Comparison of ENCODE assay signal across 26 cellular contexts in genomic region chr7:157265051-157265450, GRCh38.
"Had no signal": no experiment of that assay in that cellular context is flagged by ENCODE, and none has a peak within 500 bp of the region (broad histone marks: within the 10 kb centered on the region; RNA-seq: fewer than 3 reads in every experiment).

No MANE protein-coding gene starts in this region.

- H3K4me1 ChIP-seq: esophagus squamous epithelium, left lung, neural progenitor cell, prostate gland, right atrium auricular region, testis had no signal

- H3K4me3 Mint-ChIP-seq: naive thymus-derived CD4-positive, alpha-beta T cell; nephron; neural progenitor cell; stimulated activated effector memory CD8-positive, alpha-beta T cell treated with anti-CD3 and anti-CD28 coated beads, Interleukin-12 subunit alpha, Interleukin-12 subunit beta, amount 100 ng/mL, for 72 hours; type B pancreatic cell had no signal

- H3K4me3 ChIP-seq: dorsolateral prefrontal cortex, esophagus squamous epithelium, heart right ventricle, left lung, neural progenitor cell, prostate gland, right atrium auricular region, testis, tibial artery had no signal

- H3K9me3 ChIP-seq: esophagus squamous epithelium, heart right ventricle, left lung, prostate gland, right atrium auricular region, testis, tibial artery had no signal

- H3K36me3 ChIP-seq: neural progenitor cell had no signal

- H3K27me3 ChIP-seq: dorsolateral prefrontal cortex, esophagus squamous epithelium, heart right ventricle, left lung, neural progenitor cell, right atrium auricular region, testis, tibial artery had no signal

- ATAC-seq: heart right ventricle; left cardiac atrium; left lung; naive thymus-derived CD4-positive, alpha-beta T cell; sciatic nerve; stimulated activated effector memory CD8-positive, alpha-beta T cell treated with anti-CD3 and anti-CD28 coated beads, Interleukin-12 subunit alpha, Interleukin-12 subunit beta, amount 100 ng/mL, for 72 hours had no signal

- H3K27me3 Mint-ChIP-seq: naive thymus-derived CD4-positive, alpha-beta T cell; type B pancreatic cell had no signal

- H3K27ac ChIP-seq: dorsolateral prefrontal cortex, esophagus squamous epithelium, heart right ventricle, left lung, neural progenitor cell, parathyroid adenoma, prostate gland, right atrium auricular region, testis, tibial artery had no signal

- DNase-seq: effector CD4-positive, alpha-beta T cell; esophagus squamous epithelium; foreskin melanocyte; glutamatergic neuron; heart right ventricle; hippocampal formation; left cardiac atrium; left lung; mesenchymal stem cell; midbrain; naive thymus-derived CD4-positive, alpha-beta T cell; stimulated activated CD4-positive, alpha-beta T cell treated with anti-CD3 and anti-CD28 coated beads, Interleukin-2, amount 100 ng/mL, for 24 hours; stimulated activated CD4-positive, alpha-beta T cell treated with anti-CD3 and anti-CD28 coated beads, Interleukin-4, amount 100 ng/mL, for 24 hours; stimulated activated naive CD4-positive, alpha-beta T cell treated with Interleukin-2 at 50 U/mL for 16 hours; substantia nigra; testis had no signal

- H3K4me1 Mint-ChIP-seq: nephron, neural progenitor cell had no signal

- H3K27ac Mint-ChIP-seq: nephron; neural progenitor cell; stimulated activated effector memory CD8-positive, alpha-beta T cell treated with anti-CD3 and anti-CD28 coated beads, Interleukin-12 subunit alpha, Interleukin-12 subunit beta, amount 100 ng/mL, for 72 hours; type B pancreatic cell had no signal

- H3K9me3 Mint-ChIP-seq: naive thymus-derived CD4-positive, alpha-beta T cell; nephron; neural progenitor cell; stimulated activated effector memory CD8-positive, alpha-beta T cell treated with anti-CD3 and anti-CD28 coated beads, Interleukin-12 subunit alpha, Interleukin-12 subunit beta, amount 100 ng/mL, for 72 hours; type B pancreatic cell had no signal
